9 cellular contexts compared by ENCODE assay signal in genomic region chr12:132429122-132429931, GRCh38.
A peak's percentile ranks its signal among the peaks of the same experiment; 100 is the strongest.
DNase-seq lines count a peak whose midpoint lies in the region; ATAC-seq lines count a peak whose summit lies in the region.
"Had no signal": no experiment of that assay in that cellular context is flagged by ENCODE, and none has a peak within 500 bp of the region (broad histone marks: within the 10 kb centered on the region; RNA-seq: fewer than 3 reads in every experiment).

No MANE protein-coding gene starts in this region.

- peak; percentile 4 for ATAC-seq in left lobe of liver
- no peak for ATAC-seq in HG02763 (IDR thresholded peaks at IDR 0.05; ENCODE audit: unreplicated experiment)

- DNase-seq in CMK (ENCODE audit: low read depth) (peak; percentile 69), KG1 (lab: John Stamatoyannopoulos, UW) (peak; percentile 4), RPMI8226 (peak; percentile 67), left lobe of liver (ENCODE audit: low spot score) (no peak), COLO829 (ENCODE audit: low spot score) (no peak), NCI-H226 (no peak), RKO (ENCODE audit: low spot score) (no peak)
- DNase-seq: dermis blood vessel endothelial cell had no signal

Comparison
In these comparisons a context has a peak if more than half of its experiments do, and no peak if none do; other contexts are left out.
1. DNase-seq: peak in CMK (single experiment), KG1 (single experiment) and RPMI8226 (single experiment); none in left lobe of liver (single experiment), COLO829 (single experiment), NCI-H226 (single experiment) and RKO (single experiment).